ENCODE assay signal across 8 cellular contexts in genomic region chr20:56924976-56925695, GRCh38.
DNase-seq lines count a peak whose midpoint lies in the region; ATAC-seq and TF ChIP-seq lines count a peak whose summit lies in the region.
"Had no signal": no experiment of that assay in that cellular context is flagged by ENCODE, and none has a peak within 500 bp of the region (broad histone marks: within the 10 kb centered on the region; RNA-seq: fewer than 3 reads in every experiment).

No MANE protein-coding gene starts in this region.

- H2AFZ ChIP-seq in parathyroid adenoma, result no peak overlapping the region

- TF ChIP-seq CTCF in esophagus muscularis mucosa (IDR thresholded peaks at IDR 0.05), result no peak
- TF ChIP-seq CTCF in parathyroid adenoma (IDR thresholded peaks at IDR 0.05), result no peak

- no peak for TF ChIP-seq POLR2A in esophagus muscularis mucosa (IDR thresholded peaks at IDR 0.05; ENCODE audit: low read depth)

- peak overlapping the region; percentile 62 for H3K4me2 ChIP-seq in parathyroid adenoma (ENCODE audit: low read length)

- intact Hi-C loops in esophagus muscularis mucosa (cut with DNase I), result no loop called here

- ATAC-seq in HG03196 (IDR thresholded peaks at IDR 0.05; ENCODE audit: unreplicated experiment), result no peak
- no peak for ATAC-seq in GM21737 (IDR thresholded peaks at IDR 0.05; ENCODE audit: unreplicated experiment)

- TF ChIP-seq EP300 in esophagus muscularis mucosa (IDR thresholded peaks at IDR 0.05), result no peak

- no peaks in the 10 kb centered on the region for H3K9me3 ChIP-seq in ES-I3 (ENCODE audit: control insufficient read depth, insufficient read depth, low read length)
- no peaks in the 10 kb centered on the region for H3K9me3 ChIP-seq in HUES64 (ENCODE audit: insufficient read depth, low read depth, low read length)
- no peaks in the 10 kb centered on the region for H3K9me3 ChIP-seq in esophagus muscularis mucosa
- peaks cover 3% of the 10 kb centered on the region for H3K9me3 ChIP-seq in parathyroid adenoma (ENCODE audit: control insufficient read depth, low read length)

- H3K27me3 ChIP-seq in HUES64 (ENCODE audit: insufficient read depth, low read length), result peaks cover 74% of the 10 kb centered on the region
- H3K27me3 ChIP-seq in esophagus muscularis mucosa, result peaks cover 0 to 99% (median 35%) of the 10 kb centered on the region in 4 donors
- peaks cover 7% of the 10 kb centered on the region for H3K27me3 ChIP-seq in parathyroid adenoma (ENCODE audit: control insufficient read depth, insufficient read depth, low read length)

- peak overlapping the region; percentile 64; the same call in 1 of the 2 replicates for H3K9ac ChIP-seq in ES-I3 (ENCODE audit: low read depth, low read length)
- H3K9ac ChIP-seq in HUES64 (ENCODE audit: low read depth, low read length), result peak overlapping the region; percentile 45; the same call in 1 of the 2 replicates
- no peak overlapping the region for H3K9ac ChIP-seq in parathyroid adenoma

- H3K79me2 ChIP-seq in parathyroid adenoma, result no peaks in the 10 kb centered on the region

- H3K4me1 ChIP-seq in ES-I3 (ENCODE audit: insufficient read depth, low read length) (peaks cover 24% of the 10 kb centered on the region), HUES64 (ENCODE audit: insufficient read depth, low read length) (peaks cover 56% of the 10 kb centered on the region), esophagus muscularis mucosa (peaks cover 13 to 18% (median 15%) of the 10 kb centered on the region in 4 donors), parathyroid adenoma (no peaks in the 10 kb centered on the region)

- DNase-seq in esophagus muscularis mucosa (ENCODE audit: extremely low spot score) (no peak), SW 1271 (lab: John Stamatoyannopoulos, UW) (no peak)
- DNase-seq: T-helper 1 cell had no signal

- H3K36me3 ChIP-seq in ES-I3 (ENCODE audit: insufficient read depth, low read length) (no peaks in the 10 kb centered on the region), HUES64 (ENCODE audit: insufficient read depth, low read length) (no peaks in the 10 kb centered on the region), esophagus muscularis mucosa (no peaks in the 10 kb centered on the region), parathyroid adenoma (ENCODE audit: control insufficient read depth, insufficient read depth, low read length) (no peaks in the 10 kb centered on the region)

- peak overlapping the region; percentile 88; the same call in 1 of the 2 replicates for H3K27ac ChIP-seq in HUES64 (ENCODE audit: low read depth, low read length)
- H3K27ac ChIP-seq in esophagus muscularis mucosa (replicated peaks in 1 of 4), result no peak overlapping the region
- no peak overlapping the region for H3K27ac ChIP-seq in parathyroid adenoma

- H3K4me3 ChIP-seq in HUES64 (ENCODE audit: low read length), result peak overlapping the region; percentile 56
- peak overlapping the region; percentile 35 to 53 (median 40) for H3K4me3 ChIP-seq in esophagus muscularis mucosa
- H3K4me3 ChIP-seq in parathyroid adenoma (ENCODE audit: low read depth, low read length), result peak overlapping the region; percentile 19

- under 1% methylated on average over 68 of the region's 68 CpGs for WGBS in HUES64
- WGBS in esophagus muscularis mucosa, result 11% methylated on average over 34 of the region's 68 CpGs
